In genomic region chr11:125990244-125990643, GRCh38 we compare ENCODE assay signal across 10 cellular contexts. TPM values are rescaled to one million over a fixed set of nuclear protein-coding genes. Genes with fewer than 3 reads are reported as not detected.
DNase-seq lines count a peak whose midpoint lies in the region; ATAC-seq and TF ChIP-seq lines count a peak whose summit lies in the region.
"Had no signal": no experiment of that assay in that cellular context is flagged by ENCODE, and none has a peak within 500 bp of the region (broad histone marks: within the 10 kb centered on the region; RNA-seq: fewer than 3 reads in every experiment).

No MANE protein-coding gene starts in this region.

- no peaks in the 10 kb centered on the region for H3K9me3 Mint-ChIP-seq in GM23338
- H3K9me3 Mint-ChIP-seq: activated CD4-positive, alpha-beta T cell treated with anti-CD3 and anti-CD28 coated beads, Interleukin-2, amount 10 ng/mL, durations not matched to agents 24 days and 14 days; central memory CD8-positive, alpha-beta T cell had no signal

- intact Hi-C loops in left lung (cut with DNase I) (no loop called here), spleen (cut with DNase I; ENCODE audit: low total_unique reads) (no loop called here)

- H3K4me1 ChIP-seq in GM23338 (ENCODE audit: insufficient read depth) (peaks cover 14% of the 10 kb centered on the region), left lung (no peaks in the 10 kb centered on the region), spleen (no peaks in the 10 kb centered on the region)

- ATAC-seq in GM23338 (no peak), left lung (peak; percentile 90), GM21576 (IDR thresholded peaks at IDR 0.05; ENCODE audit: unreplicated experiment) (no peak)

- no peak overlapping the region for H3K4me3 Mint-ChIP-seq in GM23338
- H3K4me3 Mint-ChIP-seq: activated CD4-positive, alpha-beta T cell treated with anti-CD3 and anti-CD28 coated beads, Interleukin-2, amount 10 ng/mL, durations not matched to agents 24 days and 14 days; central memory CD8-positive, alpha-beta T cell had no signal

- H3K4me2 ChIP-seq in GM23338 = no peak overlapping the region

- no peak for TF ChIP-seq POLR2A in spleen (IDR thresholded peaks at IDR 0.05)

- no peaks in the 10 kb centered on the region for H3K9me3 ChIP-seq in left lung
- peaks cover 0 to 4% (median 0%) of the 10 kb centered on the region in 8 donors for H3K9me3 ChIP-seq in spleen

- no peak overlapping the region for H3K4me3 ChIP-seq in GM23338
- H3K4me3 ChIP-seq in left lung = no peak overlapping the region
- H3K4me3 ChIP-seq in spleen = no peak overlapping the region

- H2AFZ ChIP-seq in GM23338 = no peak overlapping the region

- no peaks in the 10 kb centered on the region; the same call in 1 of the 2 replicates for H3K36me3 ChIP-seq in GM23338 (ENCODE audit: insufficient read depth)
- H3K36me3 ChIP-seq in left lung = no peaks in the 10 kb centered on the region
- no peaks in the 10 kb centered on the region for H3K36me3 ChIP-seq in spleen

- peaks cover 9% of the 10 kb centered on the region for H3K4me1 Mint-ChIP-seq in GM23338
- H3K4me1 Mint-ChIP-seq: central memory CD8-positive, alpha-beta T cell had no signal

- DNase-seq in AG08395 (ENCODE audit: low spot score) (peak; percentile 65), GM23338 (ENCODE audit: low spot score) (no peak), astrocyte of the hippocampus (ENCODE audit: low read depth, low spot score) (peak; percentile 85), left lung (no peak), RPMI8226 (no peak), MV-4-11 (lab: John Stamatoyannopoulos, UW) (no peak), spleen (no peak)
- DNase-seq: activated CD4-positive, alpha-beta T cell treated with anti-CD3 and anti-CD28 coated beads, Interleukin-2, amount 10 ng/mL, durations not matched to agents 24 days and 14 days had no signal

- H3K36me3 Mint-ChIP-seq in GM23338 (ENCODE audit: low read depth) = peaks cover 17% of the 10 kb centered on the region; the same call in 2 of the 3 replicates

- peak overlapping the region; percentile 30; the same call in 1 of the 2 replicates for H3K27ac Mint-ChIP-seq in GM23338
- H3K27ac Mint-ChIP-seq: activated CD4-positive, alpha-beta T cell treated with anti-CD3 and anti-CD28 coated beads, Interleukin-2, amount 10 ng/mL, durations not matched to agents 24 days and 14 days had no signal

- H3K27me3 ChIP-seq in GM23338 (ENCODE audit: insufficient read depth) (no peaks in the 10 kb centered on the region), left lung (no peaks in the 10 kb centered on the region), spleen (replicated peaks in 1 of 7) (no peaks in the 10 kb centered on the region)

- no peaks in the 10 kb centered on the region for H3K27me3 Mint-ChIP-seq in GM23338 (ENCODE audit: insufficient read depth, low read depth, poor library complexity)
- H3K27me3 Mint-ChIP-seq: central memory CD8-positive, alpha-beta T cell had no signal

- H3K9me2 ChIP-seq in GM23338 (ENCODE audit: insufficient read depth) = no peaks in the 10 kb centered on the region

- H3K27ac ChIP-seq in GM23338 (ENCODE audit: low read depth) = no peak overlapping the region
- H3K27ac ChIP-seq in left lung = no peak overlapping the region
- no peak overlapping the region for H3K27ac ChIP-seq in spleen

- TF ChIP-seq CTCF in GM23338 (conservative IDR thresholded peaks at IDR 0.05; ENCODE audit: low read depth in 2 of 2) = no peak
- no peak for TF ChIP-seq CTCF in left lung (IDR thresholded peaks at IDR 0.05)
- TF ChIP-seq CTCF in spleen (IDR thresholded peaks at IDR 0.05 in 8 of 11, conservative IDR thresholded peaks at IDR 0.05 in 3 of 11) = no peak

- whole genome bisulfite sequencing in spleen, 5 donors = 55 to 78% (median 74%) methylated on average over 3 of the region's 3 CpGs

- H3K79me2 ChIP-seq in GM23338 (replicated peaks; ENCODE audit: insufficient read depth) = no peaks in the 10 kb centered on the region

- no peaks in the 10 kb centered on the region for H3F3A ChIP-seq in GM23338 (replicated peaks; ENCODE audit: low read depth)

- peaks cover 2% of the 10 kb centered on the region; the same call in 1 of the 2 replicates for H4K20me1 ChIP-seq in GM23338 (replicated peaks; ENCODE audit: insufficient read depth)

TF ChIP-seq in GM23338, 12 proteins besides CTCF, POLR2A, EP300 and RAD21 (continues in another document):
- no peak for TF ChIP-seq ETS1 (IDR thresholded peaks at IDR 0.05)
- no peak for TF ChIP-seq POLR2AphosphoS5 (IDR thresholded peaks at IDR 0.05; ENCODE audit: low read depth)
- TF ChIP-seq STAT1 (IDR thresholded peaks at IDR 0.05; ENCODE audit: unreplicated experiment) = no peak
- no peak for TF ChIP-seq REST (IDR thresholded peaks at IDR 0.05; ENCODE audit: unreplicated experiment)
- no peak for TF ChIP-seq NANOG (IDR thresholded peaks at IDR 0.05; ENCODE audit: borderline replicate concordance)

RNA-seq across cellular contexts. Expression of gene VSIG10L2, which starts 44.4 kb away (rescaled TPM):
- not detected in 2 replicates for total RNA-seq in GM23338 (2014; rRNA removed; shearing (Covaris generic))
- polyA plus RNA-seq in GM23338 (2016; fragmentation: Nextera tagmentation; extraction: Ambion mirVana) (0.59 and 0.63 TPM in 2 replicates), spleen (1 to 10 TPM; 1.2 to 3.6 (median 3.1) TPM)
- total RNA-seq in left lung (under 1 TPM in 1 of 2 donors, not detected in 1; 0.21 TPM), spleen (1 to 10 TPM in 6 of 7 donors, not detected in 1; 1.8 to 7.1 (median 3.0) TPM)
- total RNA-seq: activated CD4-positive, alpha-beta T cell treated with anti-CD3 and anti-CD28 coated beads, Interleukin-2, amount 10 ng/mL, durations not matched to agents 24 days and 14 days had no signal

Comparison
In these comparisons a context has a peak if more than half of its experiments do, and no peak if none do; other contexts are left out.
1. DNase-seq: peak in AG08395 (single experiment) and astrocyte of the hippocampus (single experiment); none in GM23338 (single experiment), left lung (0 of 2), RPMI8226 (single experiment), MV-4-11 (single experiment) and spleen (single experiment).